In the genomic region with DNA sequence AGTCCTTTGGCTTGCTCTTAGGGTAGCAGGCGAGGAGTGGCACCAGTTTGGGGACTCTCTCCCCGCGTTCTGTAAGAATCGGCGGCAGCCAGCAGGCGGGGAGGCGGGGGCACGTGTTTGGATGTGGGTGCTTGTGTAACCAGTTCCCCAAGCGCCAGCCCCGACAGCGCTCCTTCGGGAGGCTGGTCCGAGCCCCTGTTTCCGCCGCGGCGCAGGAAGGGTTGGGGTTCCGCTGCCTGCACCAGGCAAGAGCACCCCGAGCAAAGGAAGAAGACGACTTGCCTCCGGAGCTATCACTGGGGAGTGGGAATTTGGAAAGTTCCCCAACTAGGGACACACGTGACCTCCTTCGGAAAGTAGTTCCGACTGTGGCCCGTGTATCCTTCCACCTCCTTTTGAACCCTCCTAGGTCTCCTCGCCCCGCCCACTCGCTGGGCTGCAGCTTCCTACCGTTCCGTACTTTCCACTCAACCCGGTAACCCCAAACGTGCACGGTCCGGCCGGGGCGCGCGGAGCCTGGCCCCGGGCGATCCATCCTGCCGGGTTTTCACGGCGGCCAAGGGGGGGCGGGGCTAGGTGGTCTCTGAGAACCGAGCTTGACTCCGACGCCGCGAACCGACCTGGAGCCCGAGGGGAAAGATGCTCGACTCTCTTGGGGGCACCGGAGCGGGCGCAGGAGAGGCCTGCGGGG, we compare ENCODE assay signal across 1 cellular context.
TF ChIP-seq lines count a peak whose summit lies in the region.

No MANE protein-coding gene starts in this region.

TF ChIP-seq in WTC11, 78 proteins besides CTCF, POLR2A, EP300 and RAD21 (continued from another document):
- TF ChIP-seq, protein P1, sequence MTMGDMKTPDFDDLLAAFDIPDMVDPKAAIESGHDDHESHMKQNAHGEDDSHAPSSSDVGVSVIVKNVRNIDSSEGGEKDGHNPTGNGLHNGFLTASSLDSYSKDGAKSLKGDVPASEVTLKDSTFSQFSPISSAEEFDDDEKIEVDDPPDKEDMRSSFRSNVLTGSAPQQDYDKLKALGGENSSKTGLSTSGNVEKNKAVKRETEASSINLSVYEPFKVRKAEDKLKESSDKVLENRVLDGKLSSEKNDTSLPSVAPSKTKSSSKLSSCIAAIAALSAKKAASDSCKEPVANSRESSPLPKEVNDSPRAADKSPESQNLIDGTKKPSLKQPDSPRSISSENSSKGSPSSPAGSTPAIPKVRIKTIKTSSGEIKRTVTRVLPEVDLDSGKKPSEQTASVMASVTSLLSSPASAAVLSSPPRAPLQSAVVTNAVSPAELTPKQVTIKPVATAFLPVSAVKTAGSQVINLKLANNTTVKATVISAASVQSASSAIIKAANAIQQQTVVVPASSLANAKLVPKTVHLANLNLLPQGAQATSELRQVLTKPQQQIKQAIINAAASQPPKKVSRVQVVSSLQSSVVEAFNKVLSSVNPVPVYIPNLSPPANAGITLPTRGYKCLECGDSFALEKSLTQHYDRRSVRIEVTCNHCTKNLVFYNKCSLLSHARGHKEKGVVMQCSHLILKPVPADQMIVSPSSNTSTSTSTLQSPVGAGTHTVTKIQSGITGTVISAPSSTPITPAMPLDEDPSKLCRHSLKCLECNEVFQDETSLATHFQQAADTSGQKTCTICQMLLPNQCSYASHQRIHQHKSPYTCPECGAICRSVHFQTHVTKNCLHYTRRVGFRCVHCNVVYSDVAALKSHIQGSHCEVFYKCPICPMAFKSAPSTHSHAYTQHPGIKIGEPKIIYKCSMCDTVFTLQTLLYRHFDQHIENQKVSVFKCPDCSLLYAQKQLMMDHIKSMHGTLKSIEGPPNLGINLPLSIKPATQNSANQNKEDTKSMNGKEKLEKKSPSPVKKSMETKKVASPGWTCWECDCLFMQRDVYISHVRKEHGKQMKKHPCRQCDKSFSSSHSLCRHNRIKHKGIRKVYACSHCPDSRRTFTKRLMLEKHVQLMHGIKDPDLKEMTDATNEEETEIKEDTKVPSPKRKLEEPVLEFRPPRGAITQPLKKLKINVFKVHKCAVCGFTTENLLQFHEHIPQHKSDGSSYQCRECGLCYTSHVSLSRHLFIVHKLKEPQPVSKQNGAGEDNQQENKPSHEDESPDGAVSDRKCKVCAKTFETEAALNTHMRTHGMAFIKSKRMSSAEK (CRISPR knock-in tag; IDR thresholded peaks at IDR 0.05; ENCODE audit: borderline replicate concordance) = 0 out of 2 replicates have a peak, but pooled peaks have one; percentile 41
- TF ChIP-seq, protein P2, sequence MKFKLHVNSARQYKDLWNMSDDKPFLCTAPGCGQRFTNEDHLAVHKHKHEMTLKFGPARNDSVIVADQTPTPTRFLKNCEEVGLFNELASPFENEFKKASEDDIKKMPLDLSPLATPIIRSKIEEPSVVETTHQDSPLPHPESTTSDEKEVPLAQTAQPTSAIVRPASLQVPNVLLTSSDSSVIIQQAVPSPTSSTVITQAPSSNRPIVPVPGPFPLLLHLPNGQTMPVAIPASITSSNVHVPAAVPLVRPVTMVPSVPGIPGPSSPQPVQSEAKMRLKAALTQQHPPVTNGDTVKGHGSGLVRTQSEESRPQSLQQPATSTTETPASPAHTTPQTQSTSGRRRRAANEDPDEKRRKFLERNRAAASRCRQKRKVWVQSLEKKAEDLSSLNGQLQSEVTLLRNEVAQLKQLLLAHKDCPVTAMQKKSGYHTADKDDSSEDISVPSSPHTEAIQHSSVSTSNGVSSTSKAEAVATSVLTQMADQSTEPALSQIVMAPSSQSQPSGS (CRISPR knock-in tag; IDR thresholded peaks at IDR 0.05; ENCODE audit: borderline replicate concordance, low read depth) = no peak
